20 cellular contexts compared by ENCODE assay signal in the genomic region with DNA sequence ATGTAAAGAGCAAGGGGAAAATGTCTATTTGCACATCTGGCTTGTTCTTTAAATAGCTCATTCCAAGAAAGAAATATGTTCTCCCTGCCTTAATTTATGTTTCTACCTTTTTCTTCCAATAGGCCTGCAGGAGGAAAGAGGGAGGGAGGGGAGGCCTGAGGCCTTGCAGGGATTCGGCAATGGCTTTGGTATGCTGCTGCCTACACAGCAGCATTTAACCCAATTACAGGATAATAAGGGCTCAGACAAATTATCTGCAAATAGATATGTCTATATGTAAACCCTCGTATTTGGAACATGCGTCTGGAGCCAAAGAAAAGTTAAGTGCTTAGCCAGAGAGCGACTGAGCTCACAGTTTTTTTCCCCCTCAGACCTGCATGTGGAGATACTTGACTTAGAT.
DNase-seq lines count a peak whose midpoint lies in the region; ATAC-seq and TF ChIP-seq lines count a peak whose summit lies in the region.
"Had no signal": no experiment of that assay in that cellular context is flagged by ENCODE, and none has a peak within 500 bp of the region (broad histone marks: within the 10 kb centered on the region; RNA-seq: fewer than 3 reads in every experiment).

No MANE protein-coding gene starts in this region.

- no peak for TF ChIP-seq CTCF in mesothelial cell of epicardium (IDR thresholded peaks at IDR 0.05; ENCODE audit: unreplicated experiment)

- H3K36me3 Mint-ChIP-seq in activated T-helper 17 cell treated with anti-CD3 and anti-CD28 coated beads, Interleukin-2, amount 50 U/mL, for 72 hours (ENCODE audit: low read depth) = no peaks in the 10 kb centered on the region
- no peaks in the 10 kb centered on the region for H3K36me3 Mint-ChIP-seq in mesothelial cell of epicardium
- no peaks in the 10 kb centered on the region for H3K36me3 Mint-ChIP-seq in effector memory CD8-positive, alpha-beta T cell (ENCODE audit: insufficient read depth)
- H3K36me3 Mint-ChIP-seq: naive thymus-derived CD4-positive, alpha-beta T cell had no signal

- DNase-seq in EH (ENCODE audit: low read depth) = peak; percentile 72
- DNase-seq in NCI-H1436 (lab: John Stamatoyannopoulos, UW) = peak; percentile 67
- peak in 1 of 2 experiments; percentile 59 for DNase-seq in mesothelial cell of epicardium (ENCODE audit: low spot score in 2 of 2, unreplicated experiment in 2 of 2)
- no peak for DNase-seq in SIG-M5 treated with dmso at 0.1 percent for 504 hours (lab: John Stamatoyannopoulos, UW; ENCODE audit: unreplicated experiment)
- DNase-seq in UCSD-AML1 (lab: John Stamatoyannopoulos, UW; ENCODE audit: unreplicated experiment) = no peak
- no peak for DNase-seq in effector memory CD8-positive, alpha-beta T cell
- DNase-seq: activated CD4-positive, CD25-positive, alpha-beta regulatory T cell treated with anti-CD3 and anti-CD28 coated beads, Interleukin-2, amount 50 U/mL, for 72 hours; AML-193; central memory CD4-positive, alpha-beta T cell; effector CD4-positive, alpha-beta T cell; MV-4-11; naive thymus-derived CD4-positive, alpha-beta T cell; posterior cingulate gyrus; stimulated activated CD8-positive, alpha-beta memory T cell treated with anti-CD3 and anti-CD28 coated beads, Interleukin-4, amount 100 ng/mL, for 48 hours; substantia nigra had no signal

- H3K9me3 Mint-ChIP-seq in activated T-helper 17 cell treated with anti-CD3 and anti-CD28 coated beads, Interleukin-2, amount 50 U/mL, for 72 hours = no peaks in the 10 kb centered on the region
- no peaks in the 10 kb centered on the region for H3K9me3 Mint-ChIP-seq in mesothelial cell of epicardium
- no peaks in the 10 kb centered on the region for H3K9me3 Mint-ChIP-seq in effector memory CD8-positive, alpha-beta T cell
- H3K9me3 Mint-ChIP-seq: activated T-helper 2 cell treated with anti-CD3 and anti-CD28 coated beads, Interferon-gamma antibody, Interleukin-2, Interleukin-4, amounts not matched to agents 10 μg/mL and 5 μg/mL and 100 μg/mL, durations not matched to agents 14 hours and 24 hours and 36 hours; T-helper 2 cell treated with Interferon-gamma antibody and Interleukin-4, amounts not matched to agents 5 μg/mL and 100 μg/mL, for 36 hours had no signal

- H3K4me1 Mint-ChIP-seq in activated T-helper 17 cell treated with anti-CD3 and anti-CD28 coated beads, Interleukin-2, amount 50 U/mL, for 72 hours = peaks cover 12% of the 10 kb centered on the region
- H3K4me1 Mint-ChIP-seq in mesothelial cell of epicardium = peaks cover 86% of the 10 kb centered on the region
- H3K4me1 Mint-ChIP-seq in effector memory CD8-positive, alpha-beta T cell (ENCODE audit: low read depth in 2 of 2) = no peaks in the 10 kb centered on the region

- no peak overlapping the region for H3K4me3 Mint-ChIP-seq in activated T-helper 17 cell treated with anti-CD3 and anti-CD28 coated beads, Interleukin-2, amount 50 U/mL, for 72 hours
- H3K4me3 Mint-ChIP-seq in mesothelial cell of epicardium = no peak overlapping the region
- no peak overlapping the region for H3K4me3 Mint-ChIP-seq in effector memory CD8-positive, alpha-beta T cell
- H3K4me3 Mint-ChIP-seq: naive thymus-derived CD4-positive, alpha-beta T cell; T-helper 2 cell treated with Interferon-gamma antibody and Interleukin-4, amounts not matched to agents 5 μg/mL and 100 μg/mL, for 36 hours had no signal

- peaks cover 3% of the 10 kb centered on the region for H3K27me3 Mint-ChIP-seq in activated T-helper 17 cell treated with anti-CD3 and anti-CD28 coated beads, Interleukin-2, amount 50 U/mL, for 72 hours
- H3K27me3 Mint-ChIP-seq in mesothelial cell of epicardium (ENCODE audit: low read depth) = peaks cover 35% of the 10 kb centered on the region
- peaks cover 0 to 4% of the 10 kb centered on the region in 2 donors for H3K27me3 Mint-ChIP-seq in effector memory CD8-positive, alpha-beta T cell
- H3K27me3 Mint-ChIP-seq: naive thymus-derived CD4-positive, alpha-beta T cell had no signal

- ATAC-seq in activated T-helper 17 cell treated with anti-CD3 and anti-CD28 coated beads, Interleukin-2, amount 50 U/mL, for 72 hours (replicated peaks) = no peak
- ATAC-seq in HG02840 (IDR thresholded peaks at IDR 0.05; ENCODE audit: low FRiP score, unreplicated experiment) = no peak
- no peak for ATAC-seq in effector memory CD8-positive, alpha-beta T cell (replicated peaks)
- ATAC-seq: K562; naive thymus-derived CD4-positive, alpha-beta T cell had no signal

- peak overlapping the region; percentile 41 for H3K27ac Mint-ChIP-seq in activated T-helper 17 cell treated with anti-CD3 and anti-CD28 coated beads, Interleukin-2, amount 50 U/mL, for 72 hours
- peak overlapping the region; percentile 13 for H3K27ac Mint-ChIP-seq in mesothelial cell of epicardium
- H3K27ac Mint-ChIP-seq in effector memory CD8-positive, alpha-beta T cell = no peak overlapping the region
- H3K27ac Mint-ChIP-seq: activated T-helper 2 cell treated with anti-CD3 and anti-CD28 coated beads, Interferon-gamma antibody, Interleukin-2, Interleukin-4, amounts not matched to agents 10 μg/mL and 5 μg/mL and 100 μg/mL, durations not matched to agents 14 hours and 24 hours and 36 hours; T-helper 2 cell treated with Interferon-gamma antibody and Interleukin-4, amounts not matched to agents 5 μg/mL and 100 μg/mL, for 36 hours had no signal

Comparison
In these comparisons a context has a peak if more than half of its experiments do, and no peak if none do; other contexts are left out.
1. DNase-seq: peak in EH (single experiment) and NCI-H1436 (single experiment); none in SIG-M5 treated with dmso at 0.1 percent for 504 hours (single experiment), UCSD-AML1 (single experiment) and effector memory CD8-positive, alpha-beta T cell (0 of 3).
2. H3K27ac Mint-ChIP-seq: peak in activated T-helper 17 cell treated with anti-CD3 and anti-CD28 coated beads, Interleukin-2, amount 50 U/mL, for 72 hours (single experiment) and mesothelial cell of epicardium (single experiment); none in effector memory CD8-positive, alpha-beta T cell (0 of 2).